ENCODE assay signal across 23 cellular contexts in genomic region chr3:192121921-192122320, GRCh38.
DNase-seq lines count a peak whose midpoint lies in the region.
"Had no signal": no experiment of that assay in that cellular context is flagged by ENCODE, and none has a peak within 500 bp of the region (broad histone marks: within the 10 kb centered on the region; RNA-seq: fewer than 3 reads in every experiment).

No MANE protein-coding gene starts in this region.

- peak overlapping the region; percentile 31 for H3K4me3 ChIP-seq in endocrine pancreas (ENCODE audit: control insufficient read depth, insufficient read depth, low read length)
- no peak overlapping the region for H3K4me3 ChIP-seq in H7 (ENCODE audit: insufficient read depth, low read depth, low read length)
- H3K4me3 ChIP-seq: GM23248, K562, Peyer's patch, SJCRH30 had no signal

- peaks cover 10% of the 10 kb centered on the region for H3K4me1 ChIP-seq in endocrine pancreas (ENCODE audit: control insufficient read depth, insufficient read depth, low read length)
- H3K4me1 ChIP-seq: Peyer's patch, SJCRH30 had no signal

- no peaks in the 10 kb centered on the region for H3K36me3 ChIP-seq in endocrine pancreas (ENCODE audit: control insufficient read depth, insufficient read depth, low read length)
- no peaks in the 10 kb centered on the region for H3K36me3 ChIP-seq in H7 (replicated peaks; ENCODE audit: control insufficient read depth, insufficient read depth, low read length)
- H3K36me3 ChIP-seq: Peyer's patch, SJCRH30 had no signal

- DNase-seq in NCI-H1436 (lab: John Stamatoyannopoulos, UW) (peak; percentile 13), NCI-H1436 treated with DMSO at 0.1 percent for 48 hours (lab: John Stamatoyannopoulos, UW) (no peak), M059J (ENCODE audit: low read depth) (peak; percentile 9), NCI-H345 treated with DMSO at 0.1 percent for 48 hours (lab: John Stamatoyannopoulos, UW; ENCODE audit: unreplicated experiment) (peak; percentile 84), H7 (no peak), iPS-NIHi11 (ENCODE audit: low spot score) (no peak)
- DNase-seq: 8988T; C1 segment of cervical spinal cord; Calu3; CD8-positive, alpha-beta T cell; DMS53; GM23248; HCEC 1CT; MM.1S; NCI-H1092; NCI-H1694 treated with DMSO at 0.1 percent for 48 hours; NCI-H226; NCI-H524 treated with DMSO at 0.1 percent for 48 hours; Peyer's patch; SJCRH30; T-cell had no signal

- H3K27me3 ChIP-seq in endocrine pancreas (ENCODE audit: control insufficient read depth, insufficient read depth, low read length) (no peaks in the 10 kb centered on the region), H7 (ENCODE audit: control insufficient read depth, insufficient read depth, low read length) (no peaks in the 10 kb centered on the region; the same call in 1 of the 2 replicates)
- H3K27me3 ChIP-seq: Peyer's patch, SJCRH30 had no signal

- H3K9ac ChIP-seq in endocrine pancreas (ENCODE audit: control insufficient read depth, insufficient read depth, low read length) = no peak overlapping the region
- H3K9ac ChIP-seq: GM23248 had no signal

- no peaks in the 10 kb centered on the region for H3K9me3 ChIP-seq in endocrine pancreas (ENCODE audit: control insufficient read depth, low read length)
- H3K9me3 ChIP-seq: Peyer's patch, SJCRH30 had no signal

Comparison
In these comparisons a context has a peak if more than half of its experiments do, and no peak if none do; other contexts are left out.
1. DNase-seq: peak in NCI-H1436 (single experiment), M059J (single experiment) and NCI-H345 treated with DMSO at 0.1 percent for 48 hours (single experiment); none in NCI-H1436 treated with DMSO at 0.1 percent for 48 hours (single experiment), H7 (single experiment) and iPS-NIHi11 (single experiment).